Comparison of ENCODE assay signal across 24 cellular contexts in genomic region chr12:130795906-130796305, GRCh38.
"Had no signal": no experiment of that assay in that cellular context is flagged by ENCODE, and none has a peak within 500 bp of the region (broad histone marks: within the 10 kb centered on the region; RNA-seq: fewer than 3 reads in every experiment).

No MANE protein-coding gene starts in this region.

- H3K36me3 ChIP-seq: transverse colon had no signal

- H3K9me3 ChIP-seq: body of pancreas, left lung, right lobe of liver, transverse colon had no signal

- ATAC-seq: body of pancreas; left lung; right lobe of liver; stimulated activated memory B cell treated with anti-CD40 and anti-IgM and Interleukin-4, amounts not matched to agents 10 μg/mL and 1 μg/mL and 100 μg/mL, for 72 hours had no signal

- H3K27me3 Mint-ChIP-seq: activated B cell treated with CpG ODN at 0.5 μM for 24 hours; activated CD4-positive, alpha-beta memory T cell treated with anti-CD3 and anti-CD28 coated beads for 36 hours; activated CD4-positive, alpha-beta T cell treated with anti-CD3 and anti-CD28 coated beads for 36 hours; activated naive CD4-positive, alpha-beta T cell treated with anti-CD3 and anti-CD28 coated beads, Interleukin-2, amount 10 ng/mL, durations not matched to agents 7 days and 5 days; dendritic cell treated with granulocyte-macrophage colony-stimulating factor and Interleukin-4, amounts not matched to agents 40 ng/mL and 50 ng/mL, for 4 days; naive B cell; stimulated activated memory B cell treated with anti-CD40 and anti-IgM and Interleukin-4, amounts not matched to agents 10 μg/mL and 1 μg/mL and 100 μg/mL, for 72 hours had no signal

- FAIRE-seq: TTC549, urothelium cell line had no signal

- H3K4me1 Mint-ChIP-seq: naive B cell had no signal

- H3K27ac Mint-ChIP-seq: activated B cell treated with CpG ODN at 0.5 μM for 24 hours; activated T-cell treated with anti-CD3 and anti-CD28 coated beads, Interleukin-2, amount 50 U/mL, for 72 hours; dendritic cell treated with granulocyte-macrophage colony-stimulating factor and Interleukin-4, amounts not matched to agents 40 ng/mL and 50 ng/mL, for 4 days; naive B cell had no signal

- H3K27ac ChIP-seq: body of pancreas, left lung, right lobe of liver, transverse colon had no signal

- H3K9me3 Mint-ChIP-seq: activated B cell treated with CpG ODN at 0.5 μM for 24 hours; activated CD4-positive, alpha-beta memory T cell treated with anti-CD3 and anti-CD28 coated beads for 36 hours; activated naive CD4-positive, alpha-beta T cell treated with anti-CD3 and anti-CD28 coated beads, Interleukin-2, amount 10 ng/mL, durations not matched to agents 7 days and 5 days; activated T-cell treated with anti-CD3 and anti-CD28 coated beads, Interleukin-2, amount 50 U/mL, for 72 hours; dendritic cell treated with granulocyte-macrophage colony-stimulating factor and Interleukin-4, amounts not matched to agents 40 ng/mL and 50 ng/mL, for 4 days; naive B cell; stimulated activated memory B cell treated with anti-CD40 and anti-IgM and Interleukin-4, amounts not matched to agents 10 μg/mL and 1 μg/mL and 100 μg/mL, for 72 hours had no signal

- H3K4me3 ChIP-seq: body of pancreas, left lung, lung, right lobe of liver, skin epidermis, transverse colon had no signal

- H3K4me3 Mint-ChIP-seq: activated B cell treated with CpG ODN at 0.5 μM for 24 hours; activated CD4-positive, alpha-beta T cell treated with anti-CD3 and anti-CD28 coated beads for 36 hours; activated naive CD4-positive, alpha-beta T cell treated with anti-CD3 and anti-CD28 coated beads, Interleukin-2, amount 10 ng/mL, durations not matched to agents 7 days and 5 days; dendritic cell treated with granulocyte-macrophage colony-stimulating factor and Interleukin-4, amounts not matched to agents 40 ng/mL and 50 ng/mL, for 4 days; naive B cell; stimulated activated memory B cell treated with anti-CD40 and anti-IgM and Interleukin-4, amounts not matched to agents 10 μg/mL and 1 μg/mL and 100 μg/mL, for 72 hours had no signal

- DNase-seq: activated B cell treated with CpG ODN at 0.5 μM for 24 hours; activated CD4-positive, alpha-beta T cell treated with anti-CD3 and anti-CD28 coated beads for 36 hours; activated effector memory CD4-positive, alpha-beta T cell treated with anti-CD3 and anti-CD28 coated beads, Interleukin-2, amount 50 U/mL, for 16 hours; activated naive CD4-positive, alpha-beta T cell treated with anti-CD3 and anti-CD28 coated beads, Interleukin-2, amount 10 ng/mL, durations not matched to agents 7 days and 5 days; activated T-cell treated with anti-CD3 and anti-CD28 coated beads, Interleukin-2, amount 50 U/mL, for 72 hours; anterior cingulate cortex; body of pancreas; effector CD4-positive, alpha-beta T cell; erythroblast; foreskin fibroblast; kidney glomerular epithelial cell; left lung; naive B cell; nucleus accumbens; right lobe of liver; stimulated activated CD4-positive, alpha-beta T cell treated with anti-CD3 and anti-CD28 coated beads, Interleukin-2, amount 100 ng/mL, for 24 hours; transverse colon had no signal

- H3K4me1 ChIP-seq: body of pancreas, left lung, right lobe of liver, transverse colon had no signal

- H3K27me3 ChIP-seq: body of pancreas, left lung, right lobe of liver, transverse colon had no signal
